Comparison of ENCODE assay signal across 8 cellular contexts in the genomic region with DNA sequence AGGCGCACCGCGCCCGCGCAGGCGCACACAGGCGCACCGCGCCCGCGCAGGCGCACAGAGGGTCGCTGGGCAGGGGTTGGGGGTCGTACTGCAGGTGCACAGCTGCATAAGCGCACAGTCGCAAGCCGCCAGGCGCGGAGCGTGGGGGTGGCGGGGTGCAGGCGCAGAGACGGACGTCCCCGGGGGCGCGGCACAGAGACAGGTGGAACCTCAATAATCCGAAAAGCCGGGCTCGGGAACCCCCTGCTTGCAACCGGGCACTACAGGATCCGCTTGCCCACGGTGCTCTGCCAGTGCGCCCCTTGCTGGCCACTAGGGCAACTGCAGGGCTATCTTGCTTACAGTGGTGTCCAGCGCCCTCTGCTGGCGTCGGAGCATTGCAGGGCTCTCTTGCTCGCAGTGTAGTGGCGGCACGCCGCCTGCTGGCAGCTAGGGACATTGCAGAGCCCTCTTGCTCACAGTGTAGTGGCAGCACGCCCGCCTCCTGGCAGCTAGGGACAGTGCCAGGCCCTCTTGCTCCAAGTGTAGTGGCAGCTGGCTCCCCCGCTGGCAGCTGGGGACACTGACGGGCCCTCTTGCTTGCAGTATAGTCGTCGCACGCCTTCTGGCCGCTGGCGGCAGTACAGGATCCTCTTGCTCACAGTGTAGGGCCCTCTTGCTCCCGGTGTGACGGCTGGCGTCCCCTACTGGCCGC. TPM values are rescaled to one million over a fixed set of nuclear protein-coding genes. Genes with fewer than 3 reads are reported as not detected.
DNase-seq lines count a peak whose midpoint lies in the region; ATAC-seq, FAIRE-seq and TF ChIP-seq lines count a peak whose summit lies in the region.

No MANE protein-coding gene starts in this region.

- H2AFZ ChIP-seq in SK-N-SH (ENCODE audit: low read depth): no peak overlapping the region

- H4K20me1 ChIP-seq in SK-N-SH (ENCODE audit: insufficient read depth): no peaks in the 10 kb centered on the region

- H3K27ac ChIP-seq in SK-N-SH (ENCODE audit: low read depth in 2 of 2, low read length in 1 of 2) (no peak overlapping the region), lung (ENCODE audit: low read depth in 1 of 2, low read length in 1 of 2) (no peak overlapping the region)

- 82% methylated on average over 39 of the region's 54 CpGs for WGBS in SK-N-SH (ENCODE audit: low lambda C conversion rate)
- 54 to 58% methylated on average over 45 to 54 of the region's 54 CpGs for WGBS in lung, 2 donors

- H3K9me2 ChIP-seq in SK-N-SH: no peaks in the 10 kb centered on the region

- H3K36me3 ChIP-seq in SK-N-SH (replicated peaks in 1 of 2; ENCODE audit: control insufficient read depth in 1 of 2, insufficient read depth in 2 of 2, low read length in 1 of 2): no peaks in the 10 kb centered on the region
- H3K36me3 ChIP-seq in bronchial epithelial cell (ENCODE audit: control insufficient read depth, insufficient read depth, low read length): no peaks in the 10 kb centered on the region
- H3K36me3 ChIP-seq in lung (ENCODE audit: control insufficient read depth in 2 of 2, insufficient read depth in 2 of 2, low read length in 2 of 2): no peaks in the 10 kb centered on the region

- ATAC-seq in SK-N-SH treated with all-trans-retinoic acid at 6 μM for 48 hours (no peak), lung (ENCODE audit: insufficient read depth, low FRiP score) (no peak), GM21526 (IDR thresholded peaks at IDR 0.05; ENCODE audit: low FRiP score, unreplicated experiment) (no peak)

- no peaks in the 10 kb centered on the region for H3K79me2 ChIP-seq in SK-N-SH (ENCODE audit: insufficient read depth)

- DNase-seq in SK-N-SH (no peak), bronchial epithelial cell (ENCODE audit: low read depth) (peak; percentile 44), lung (ENCODE audit: low spot score) (peak; percentile 67), NCI-H1105 (lab: John Stamatoyannopoulos, UW) (no peak)
- peak; percentile 88 for DNase-seq in stimulated activated CD8-positive, alpha-beta memory T cell treated with anti-CD3 and anti-CD28 coated beads, Interleukin-4, amount 100 ng/mL, for 48 hours

- TF ChIP-seq RAD21 in SK-N-SH (IDR thresholded peaks at IDR 0.05; ENCODE audit: low read length): no peak

- POLR2A ChIA-PET in SK-N-SH (lab: Yijun Ruan, JAX): no interaction called here

- TF ChIP-seq CTCF in SK-N-SH (IDR thresholded peaks at IDR 0.05): peak; percentile 56
- TF ChIP-seq CTCF in WI38 (IDR thresholded peaks at IDR 0.05; ENCODE audit: low read depth, low read length): 0 out of 2 replicates have a peak, but pooled peaks have one; percentile 15
- TF ChIP-seq CTCF in bronchial epithelial cell (IDR thresholded peaks at IDR 0.05; ENCODE audit: insufficient read depth, low read length, severe bottlenecking): peak; percentile 91
- TF ChIP-seq CTCF in lung (IDR thresholded peaks at IDR 0.05; ENCODE audit: control extremely low read depth, extremely low read depth): no peak

- H3K9ac ChIP-seq in SK-N-SH: no peak overlapping the region

- H3K27me3 ChIP-seq in SK-N-SH (ENCODE audit: insufficient read depth) (no peaks in the 10 kb centered on the region), bronchial epithelial cell (ENCODE audit: control insufficient read depth, insufficient read depth, low read length) (no peaks in the 10 kb centered on the region), lung (ENCODE audit: control insufficient read depth, insufficient read depth) (no peaks in the 10 kb centered on the region)

- no peaks in the 10 kb centered on the region for H3K4me1 ChIP-seq in SK-N-SH (ENCODE audit: control insufficient read depth in 1 of 2, insufficient read depth in 2 of 2, low read depth in 1 of 2, low read length in 1 of 2)
- no peaks in the 10 kb centered on the region for H3K4me1 ChIP-seq in lung (ENCODE audit: control insufficient read depth in 2 of 2, insufficient read depth in 2 of 2, low read length in 2 of 2)

- TF ChIP-seq EP300 in SK-N-SH (IDR thresholded peaks at IDR 0.05; ENCODE audit: borderline replicate concordance in 1 of 2, low read depth in 1 of 2, low read length in 1 of 2): no peak

- H3K4me3 ChIP-seq in SK-N-SH (ENCODE audit: low read depth in 2 of 2, low read length in 1 of 2) (peak overlapping the region in 1 of 2 experiments; percentile 53; a peak in 1 of 4 replicates), WI38 (ENCODE audit: low read depth, low read length) (no peak overlapping the region), bronchial epithelial cell (ENCODE audit: low read depth, low read length) (no peak overlapping the region), lung (no peak overlapping the region)

- no peaks in the 10 kb centered on the region for H3K9me3 ChIP-seq in SK-N-SH
- H3K9me3 ChIP-seq in lung (ENCODE audit: control insufficient read depth in 2 of 2, insufficient read depth in 1 of 2, low read length in 1 of 2): no peaks in the 10 kb centered on the region

- no peaks in the 10 kb centered on the region for H3F3A ChIP-seq in SK-N-SH (replicated peaks; ENCODE audit: insufficient read depth)

- H3K4me2 ChIP-seq in SK-N-SH: no peak overlapping the region

- FAIRE-seq in bronchial epithelial cell (lab: Jason Lieb, UNC): no peak

- CTCF ChIA-PET in SK-N-SH (lab: Yijun Ruan, JAX): interaction anchor here (0.9 kb wide), 1 partner anchor 12 kb away, joined by 4 read pairs; no protein-coding TSS in a partner anchor

TF ChIP-seq in SK-N-SH, 30 proteins besides CTCF, POLR2A, EP300 and RAD21 (continues in another document):
- TF ChIP-seq JUND (IDR thresholded peaks at IDR 0.05) (no peak), FOSL2 (IDR thresholded peaks at IDR 0.05; ENCODE audit: borderline replicate concordance, low read depth) (no peak), NRF1 (IDR thresholded peaks at IDR 0.05; ENCODE audit: low read depth, low read length) (no peak), SIN3A (IDR thresholded peaks at IDR 0.05; ENCODE audit: borderline replicate concordance, low read depth, low read length) (no peak), EZH2phosphoT487 (IDR thresholded peaks at IDR 0.05; ENCODE audit: borderline replicate concordance, low read depth) (no peak), ELF1 (IDR thresholded peaks at IDR 0.05) (no peak), FOXJ3 (CRISPR knock-in tag; IDR thresholded peaks at IDR 0.05) (no peak)
- TF ChIP-seq, protein P1, sequence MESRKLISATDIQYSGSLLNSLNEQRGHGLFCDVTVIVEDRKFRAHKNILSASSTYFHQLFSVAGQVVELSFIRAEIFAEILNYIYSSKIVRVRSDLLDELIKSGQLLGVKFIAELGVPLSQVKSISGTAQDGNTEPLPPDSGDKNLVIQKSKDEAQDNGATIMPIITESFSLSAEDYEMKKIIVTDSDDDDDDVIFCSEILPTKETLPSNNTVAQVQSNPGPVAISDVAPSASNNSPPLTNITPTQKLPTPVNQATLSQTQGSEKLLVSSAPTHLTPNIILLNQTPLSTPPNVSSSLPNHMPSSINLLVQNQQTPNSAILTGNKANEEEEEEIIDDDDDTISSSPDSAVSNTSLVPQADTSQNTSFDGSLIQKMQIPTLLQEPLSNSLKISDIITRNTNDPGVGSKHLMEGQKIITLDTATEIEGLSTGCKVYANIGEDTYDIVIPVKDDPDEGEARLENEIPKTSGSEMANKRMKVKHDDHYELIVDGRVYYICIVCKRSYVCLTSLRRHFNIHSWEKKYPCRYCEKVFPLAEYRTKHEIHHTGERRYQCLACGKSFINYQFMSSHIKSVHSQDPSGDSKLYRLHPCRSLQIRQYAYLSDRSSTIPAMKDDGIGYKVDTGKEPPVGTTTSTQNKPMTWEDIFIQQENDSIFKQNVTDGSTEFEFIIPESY (IDR thresholded peaks at IDR 0.05; ENCODE audit: borderline replicate concordance, low read depth): no peak
- TF ChIP-seq, protein P2, sequence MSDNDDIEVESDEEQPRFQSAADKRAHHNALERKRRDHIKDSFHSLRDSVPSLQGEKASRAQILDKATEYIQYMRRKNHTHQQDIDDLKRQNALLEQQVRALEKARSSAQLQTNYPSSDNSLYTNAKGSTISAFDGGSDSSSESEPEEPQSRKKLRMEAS (IDR thresholded peaks at IDR 0.05; ENCODE audit: low read depth): no peak

TF ChIP-seq in SK-N-SH treated with all-trans-retinoic acid at 6 μM for 48 hours, 23 proteins besides CTCF, POLR2A, EP300 and RAD21 (continues in another document):
- TF ChIP-seq, protein P3, sequence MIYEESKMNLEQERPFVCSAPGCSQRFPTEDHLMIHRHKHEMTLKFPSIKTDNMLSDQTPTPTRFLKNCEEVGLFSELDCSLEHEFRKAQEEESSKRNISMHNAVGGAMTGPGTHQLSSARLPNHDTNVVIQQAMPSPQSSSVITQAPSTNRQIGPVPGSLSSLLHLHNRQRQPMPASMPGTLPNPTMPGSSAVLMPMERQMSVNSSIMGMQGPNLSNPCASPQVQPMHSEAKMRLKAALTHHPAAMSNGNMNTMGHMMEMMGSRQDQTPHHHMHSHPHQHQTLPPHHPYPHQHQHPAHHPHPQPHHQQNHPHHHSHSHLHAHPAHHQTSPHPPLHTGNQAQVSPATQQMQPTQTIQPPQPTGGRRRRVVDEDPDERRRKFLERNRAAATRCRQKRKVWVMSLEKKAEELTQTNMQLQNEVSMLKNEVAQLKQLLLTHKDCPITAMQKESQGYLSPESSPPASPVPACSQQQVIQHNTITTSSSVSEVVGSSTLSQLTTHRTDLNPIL (CRISPR knock-in tag; IDR thresholded peaks at IDR 0.05; ENCODE audit: low read depth): no peak
- TF ChIP-seq SNAI2 (CRISPR knock-in tag; IDR thresholded peaks at IDR 0.05): no peak
- no peak for TF ChIP-seq CSDC2 (CRISPR knock-in tag; IDR thresholded peaks at IDR 0.05)

RNA-seq across cellular contexts. Expression of a gene that starts 34.9 kb away (rescaled TPM):
- not detected in 2 replicates for polyA plus RNA-seq in SK-N-SH (2012; rRNA removed)
- polyA plus RNA-seq in SK-N-SH (2012; cell fraction: cytosol; rRNA removed): under 0.01 TPM in 1 of 2 replicates, not detected in the other
- not detected in 2 replicates for polyA plus RNA-seq in SK-N-SH (2012; cell fraction: nucleus; rRNA removed)
- total RNA-seq in bronchial epithelial cell: 9.2 and 9.9 TPM in 2 replicates
- 1 to 10 TPM; 3.0 to 9.7 TPM for total RNA-seq in lung
- 1 to 10 TPM; 2.8 to 3.3 TPM for polyA plus RNA-seq in lung

Comparison
In these comparisons a context has a peak if more than half of its experiments do, and no peak if none do; other contexts are left out.
1. DNase-seq: peak in bronchial epithelial cell (single experiment), lung (single experiment) and stimulated activated CD8-positive, alpha-beta memory T cell treated with anti-CD3 and anti-CD28 coated beads, Interleukin-4, amount 100 ng/mL, for 48 hours (single experiment); none in SK-N-SH (single experiment) and NCI-H1105 (single experiment).